1 cellular context compared by ENCODE assay signal in the genomic region with DNA sequence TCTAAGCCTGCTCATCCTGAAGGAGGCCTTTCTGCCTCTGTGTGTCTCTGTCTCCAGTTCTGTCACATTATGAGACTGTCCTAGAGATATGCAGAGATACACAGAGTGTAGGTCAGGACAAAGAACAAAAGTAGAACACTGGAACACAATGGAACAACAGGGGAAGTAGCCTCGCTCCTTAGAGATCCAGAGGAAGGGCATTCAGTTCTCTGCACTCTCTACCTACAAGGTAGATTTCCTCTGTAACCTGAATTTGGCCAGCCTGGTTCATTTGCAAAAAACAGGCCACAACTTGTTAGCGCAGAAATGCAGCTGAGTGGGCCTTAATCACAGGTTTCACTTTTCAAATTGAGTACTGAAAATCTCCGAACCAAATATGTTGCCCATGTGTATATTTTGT.
TF ChIP-seq lines count a peak whose summit lies in the region.

No MANE protein-coding gene starts in this region.

TF ChIP-seq in IMR-90, 13 proteins besides CTCF, POLR2A, EP300 and RAD21 (continued from another document):
- TF ChIP-seq, protein P1, sequence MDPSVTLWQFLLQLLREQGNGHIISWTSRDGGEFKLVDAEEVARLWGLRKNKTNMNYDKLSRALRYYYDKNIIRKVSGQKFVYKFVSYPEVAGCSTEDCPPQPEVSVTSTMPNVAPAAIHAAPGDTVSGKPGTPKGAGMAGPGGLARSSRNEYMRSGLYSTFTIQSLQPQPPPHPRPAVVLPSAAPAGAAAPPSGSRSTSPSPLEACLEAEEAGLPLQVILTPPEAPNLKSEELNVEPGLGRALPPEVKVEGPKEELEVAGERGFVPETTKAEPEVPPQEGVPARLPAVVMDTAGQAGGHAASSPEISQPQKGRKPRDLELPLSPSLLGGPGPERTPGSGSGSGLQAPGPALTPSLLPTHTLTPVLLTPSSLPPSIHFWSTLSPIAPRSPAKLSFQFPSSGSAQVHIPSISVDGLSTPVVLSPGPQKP (IDR thresholded peaks at IDR 0.05; ENCODE audit: borderline replicate concordance, low read depth, low read length), result no peak
- TF ChIP-seq MAFK (IDR thresholded peaks at IDR 0.05; ENCODE audit: low read depth, low read length) (no peak), SMC3 (IDR thresholded peaks at IDR 0.05; ENCODE audit: low read depth, low read length) (no peak), MXI1 (IDR thresholded peaks at IDR 0.05; ENCODE audit: borderline replicate concordance, low read depth, low read length) (no peak), CHD1 (IDR thresholded peaks at IDR 0.05; ENCODE audit: low read depth, low read length) (no peak), CEBPB (IDR thresholded peaks at IDR 0.05; ENCODE audit: low read depth, low read length) (no peak)
